ENCODE assay signal across 18 cellular contexts in genomic region chr14:91924871-91925726, GRCh38. TPM values are rescaled to one million over a fixed set of nuclear protein-coding genes. Genes with fewer than 3 reads are reported as not detected.
A peak's percentile ranks its signal among the peaks of the same experiment; 100 is the strongest.
DNase-seq lines count a peak whose midpoint lies in the region; ATAC-seq and TF ChIP-seq lines count a peak whose summit lies in the region.
"Had no signal": no experiment of that assay in that cellular context is flagged by ENCODE, and none has a peak within 500 bp of the region (broad histone marks: within the 10 kb centered on the region; RNA-seq: fewer than 3 reads in every experiment).

No MANE protein-coding gene starts in this region.

- ATAC-seq in left lung (peak; percentile 17), HG02763 (IDR thresholded peaks at IDR 0.05; ENCODE audit: unreplicated experiment) (no peak)
- ATAC-seq in activated T-cell treated with anti-CD3 and anti-CD28 coated beads, Interleukin-2, amount 50 U/mL, for 4 hours, result no peak

- H3K36me3 Mint-ChIP-seq in activated T-cell treated with anti-CD3 and anti-CD28 coated beads, Interleukin-2, amount 50 U/mL, for 4 hours (ENCODE audit: insufficient read depth), result no peaks in the 10 kb centered on the region
- no peaks in the 10 kb centered on the region for H3K36me3 Mint-ChIP-seq in CD8-positive, alpha-beta memory T cell
- H3K36me3 Mint-ChIP-seq: activated naive CD8-positive, alpha-beta T cell had no signal

- DNase-seq in SJCRH30 (peak in 1 of 2 experiments; percentile 33), fibroblast of mammary gland (ENCODE audit: low read depth) (peak; percentile 54), left lung (no peak), tibial artery (peak in 1 of 2 donors; percentile 72), NCI-H1105 (lab: John Stamatoyannopoulos, UW) (no peak)
- no peak for DNase-seq in activated T-cell treated with anti-CD3 and anti-CD28 coated beads, Interleukin-2, amount 50 U/mL, for 4 hours
- DNase-seq in CD8-positive, alpha-beta memory T cell, result no peak
- DNase-seq: activated CD4-positive, alpha-beta T cell treated with anti-CD3 and anti-CD28 coated beads for 48 hours; DMS53; KG1; NCI-H1092 treated with DMSO at 0.1 percent for 48 hours; NK-92 treated with Interleukin-12 subunit alpha and Interleukin-12 subunit beta, amount 100 ng/mL, for 24 hours; posterior cingulate gyrus; T-helper 9 cell had no signal

- CTCF ChIA-PET in CD8-positive, alpha-beta memory T cell (lab: Charles Lee), result no interaction called here

- intact Hi-C loops in left lung (cut with DNase I) (no loop called here), tibial artery (cut with DNase I; ENCODE audit: low total_unique reads) (no loop called here)

- H3K27me3 Mint-ChIP-seq in activated T-cell treated with anti-CD3 and anti-CD28 coated beads, Interleukin-2, amount 50 U/mL, for 4 hours (ENCODE audit: low read depth), result no peaks in the 10 kb centered on the region
- no peaks in the 10 kb centered on the region for H3K27me3 Mint-ChIP-seq in CD8-positive, alpha-beta memory T cell
- H3K27me3 Mint-ChIP-seq: activated naive CD8-positive, alpha-beta T cell had no signal

- H3K27ac Mint-ChIP-seq in CD8-positive, alpha-beta memory T cell, result no peak overlapping the region
- H3K27ac Mint-ChIP-seq: activated naive CD8-positive, alpha-beta T cell had no signal

- no peaks in the 10 kb centered on the region for H3K27me3 ChIP-seq in SJCRH30
- H3K27me3 ChIP-seq in left lung, result no peaks in the 10 kb centered on the region
- no peaks in the 10 kb centered on the region for H3K27me3 ChIP-seq in tibial artery
- H3K27me3 ChIP-seq in CD8-positive, alpha-beta memory T cell (ENCODE audit: insufficient read depth, low read length, poor library complexity, severe bottlenecking), result no peaks in the 10 kb centered on the region

- H3K4me3 ChIP-seq in SJCRH30, result no peak overlapping the region
- no peak overlapping the region for H3K4me3 ChIP-seq in fibroblast of mammary gland (ENCODE audit: control insufficient read depth, low read depth, low read length)
- H3K4me3 ChIP-seq in left lung, result no peak overlapping the region
- no peak overlapping the region for H3K4me3 ChIP-seq in tibial artery
- H3K4me3 ChIP-seq in CD8-positive, alpha-beta memory T cell (ENCODE audit: low read length), result no peak overlapping the region

- H3K36me3 ChIP-seq in SJCRH30 (no peaks in the 10 kb centered on the region), left lung (no peaks in the 10 kb centered on the region), tibial artery (peaks cover 0 to 5% (median 0%) of the 10 kb centered on the region in 3 donors)
- H3K36me3 ChIP-seq in CD8-positive, alpha-beta memory T cell (ENCODE audit: insufficient read depth, low read length), result no peaks in the 10 kb centered on the region

- no peak overlapping the region for H3K4me3 Mint-ChIP-seq in activated T-cell treated with anti-CD3 and anti-CD28 coated beads, Interleukin-2, amount 50 U/mL, for 4 hours
- no peak overlapping the region for H3K4me3 Mint-ChIP-seq in CD8-positive, alpha-beta memory T cell
- H3K4me3 Mint-ChIP-seq: activated naive CD8-positive, alpha-beta T cell had no signal

- H3K27ac ChIP-seq in SJCRH30 (peak overlapping the region; percentile 43; the same call in 1 of the 2 replicates), left lung (no peak overlapping the region), tibial artery (peak overlapping the region; percentile 58 to 71)
- no peak overlapping the region for H3K27ac ChIP-seq in CD8-positive, alpha-beta memory T cell (ENCODE audit: low read depth, low read length)
- H3K27ac ChIP-seq: HL-60 had no signal

- TF ChIP-seq CTCF in fibroblast of mammary gland (conservative IDR thresholded peaks at IDR 0.05; ENCODE audit: control insufficient read depth, insufficient read depth, low read depth, low read length), result no peak
- TF ChIP-seq CTCF in left lung (IDR thresholded peaks at IDR 0.05), result no peak
- TF ChIP-seq CTCF in tibial artery (IDR thresholded peaks at IDR 0.05), result no peak

- H3K4me1 Mint-ChIP-seq in activated T-cell treated with anti-CD3 and anti-CD28 coated beads, Interleukin-2, amount 50 U/mL, for 4 hours (ENCODE audit: low read depth), result no peaks in the 10 kb centered on the region
- no peaks in the 10 kb centered on the region for H3K4me1 Mint-ChIP-seq in CD8-positive, alpha-beta memory T cell

- POLR2A ChIA-PET in CD8-positive, alpha-beta memory T cell (lab: Charles Lee), result no interaction called here

- H3K4me1 ChIP-seq in SJCRH30 (peaks cover 44% of the 10 kb centered on the region), left lung (peaks cover 0 to 8% of the 10 kb centered on the region in 2 donors), tibial artery (peaks cover 0 to 100% (median 75%) of the 10 kb centered on the region in 4 donors)
- H3K4me1 ChIP-seq in CD8-positive, alpha-beta memory T cell (ENCODE audit: insufficient read depth, low read length), result no peaks in the 10 kb centered on the region

- H3K9me3 ChIP-seq in SJCRH30 (replicated peaks) (no peaks in the 10 kb centered on the region), left lung (no peaks in the 10 kb centered on the region), tibial artery (no peaks in the 10 kb centered on the region)
- H3K9me3 ChIP-seq in CD8-positive, alpha-beta memory T cell (ENCODE audit: low read length), result no peaks in the 10 kb centered on the region

- H3K9me3 Mint-ChIP-seq in activated T-cell treated with anti-CD3 and anti-CD28 coated beads, Interleukin-2, amount 50 U/mL, for 4 hours, result no peaks in the 10 kb centered on the region
- H3K9me3 Mint-ChIP-seq in CD8-positive, alpha-beta memory T cell, result no peaks in the 10 kb centered on the region

RNA-seq across cellular contexts. Expression of gene FBLN5, which starts 22.4 kb away (rescaled TPM):
- total RNA-seq in SJCRH30 (2014; rRNA removed; shearing (Covaris generic)), result 27.8 and 29.6 TPM in 2 replicates
- total RNA-seq in left lung, result 100 to 1,000 TPM in 1 of 2 donors, 10 to 100 TPM in 1; 84.5 to 125 TPM
- under 1 TPM; 0.37 to 0.83 (median 0.60) TPM for total RNA-seq in activated T-cell treated with anti-CD3 and anti-CD28 coated beads, Interleukin-2, amount 50 U/mL, for 4 hours
- under 1 TPM; 0.82 to 0.96 TPM for total RNA-seq in CD8-positive, alpha-beta memory T cell
- polyA plus RNA-seq in CD8-positive, alpha-beta memory T cell, result 12.1 TPM

RNA-seq across cellular contexts. Expression of gene TC2N, which starts 57.8 kb away (rescaled TPM):
- total RNA-seq in SJCRH30 (2014; rRNA removed; shearing (Covaris generic)), result 0.26 and 0.41 TPM in 2 replicates
- 10 to 100 TPM; 43.6 to 58.1 TPM for total RNA-seq in left lung
- total RNA-seq in activated T-cell treated with anti-CD3 and anti-CD28 coated beads, Interleukin-2, amount 50 U/mL, for 4 hours, result 10 to 100 TPM in 2 of 3 donors, 1 to 10 TPM in 1; 9.4 to 12.9 (median 10.7) TPM
- total RNA-seq in CD8-positive, alpha-beta memory T cell, result 10 to 100 TPM; 43.1 to 45.2 TPM
- 228 TPM for polyA plus RNA-seq in CD8-positive, alpha-beta memory T cell
- polyA plus RNA-seq: endothelial cell of umbilical vein had no signal

Comparison
In these comparisons a context has a peak if more than half of its experiments do, and no peak if none do; other contexts are left out.
1. H3K27ac ChIP-seq: peak in SJCRH30 (single experiment) and tibial artery (2 of 2); none in left lung (0 of 2) and CD8-positive, alpha-beta memory T cell (single experiment).
2. RNA of gene FBLN5, which starts 22.4 kb away (total RNA-seq): 84.5 to 125 TPM in left lung and 27.8 to 29.6 TPM in SJCRH30; 0.82 to 0.96 TPM in CD8-positive, alpha-beta memory T cell and 0.37 to 0.83 TPM in activated T-cell treated with anti-CD3 and anti-CD28 coated beads, Interleukin-2, amount 50 U/mL, for 4 hours; every median in the first group is over 10 times any median in the second.